ENCODE assay signal across 1 cellular context in the genomic region with DNA sequence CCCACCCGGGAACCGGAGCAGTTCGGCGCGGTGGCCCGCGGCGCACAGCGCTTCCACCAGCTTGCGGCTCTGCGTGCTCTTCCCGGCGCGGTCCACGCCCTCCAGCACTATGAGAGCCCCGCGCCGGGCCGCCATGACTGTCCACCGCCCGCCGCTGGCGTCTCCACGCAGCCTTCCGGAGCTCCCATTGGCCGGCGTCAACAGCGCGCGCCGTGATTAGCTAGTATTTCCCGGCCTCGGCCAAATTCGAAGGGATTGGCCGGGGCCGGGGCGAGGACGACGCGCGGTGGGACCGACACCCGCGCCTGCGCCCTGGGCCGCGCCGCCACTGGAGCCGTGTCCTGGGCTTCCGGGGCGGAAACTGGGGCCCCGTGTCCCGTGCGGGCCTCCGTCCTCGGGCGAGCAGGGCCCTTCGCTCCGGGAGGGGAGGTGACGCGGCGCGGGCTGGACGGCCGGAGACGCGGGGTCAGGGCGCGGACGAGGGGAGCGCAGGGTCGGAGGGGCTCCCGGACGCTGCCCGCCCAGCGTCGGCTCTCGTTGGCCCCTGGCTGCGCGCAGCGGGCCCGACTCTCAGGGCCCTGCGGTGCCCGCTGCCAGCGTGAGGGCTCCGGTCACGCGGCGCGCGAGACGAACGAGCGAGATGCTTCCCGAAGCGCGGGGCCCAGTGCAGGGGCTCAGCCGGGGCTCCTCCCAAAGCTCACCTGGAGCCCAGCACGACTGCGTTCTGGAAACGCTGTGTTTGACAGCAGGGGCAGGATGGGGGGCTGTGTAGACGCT.
A peak's percentile ranks its signal among the peaks of the same experiment; 100 is the strongest.
TF ChIP-seq lines count a peak whose summit lies in the region.

Gene DTYMK (minus strand): TSS at position 167 of the 777 bp plus-strand sequence. CDS start 32 bp downstream, at position 135.

TF ChIP-seq in HCT116, 20 proteins besides CTCF, POLR2A, EP300 and RAD21 (continued from another document):
- TF ChIP-seq CEBPB (IDR thresholded peaks at IDR 0.05; ENCODE audit: low read depth) (no peak), ZFX (IDR thresholded peaks at IDR 0.05) (peak; percentile 85), CBX3 (IDR thresholded peaks at IDR 0.05; ENCODE audit: low read depth) (no peak; the same call in 1 of the 2 replicates), EZH2 (IDR thresholded peaks at IDR 0.05) (no peak), EZH2phosphoT487 (IDR thresholded peaks at IDR 0.05; ENCODE audit: borderline replicate concordance) (no peak), REST (IDR thresholded peaks at IDR 0.05; ENCODE audit: low read depth) (no peak)
